ENCODE assay signal across 28 cellular contexts in genomic region chr17:52138350-52138749, GRCh38. TPM values are rescaled to one million over a fixed set of nuclear protein-coding genes. Genes with fewer than 3 reads are reported as not detected.
"Had no signal": no experiment of that assay in that cellular context is flagged by ENCODE, and none has a peak within 500 bp of the region (broad histone marks: within the 10 kb centered on the region; RNA-seq: fewer than 3 reads in every experiment).

No MANE protein-coding gene starts in this region.

- ATAC-seq: activated CD4-positive, alpha-beta T cell treated with anti-CD3 and anti-CD28 coated beads for 36 hours; activated CD4-positive, CD25-positive, alpha-beta regulatory T cell treated with anti-CD3 and anti-CD28 coated beads, Interleukin-2, amount 50 U/mL, for 24 hours; activated CD8-positive, alpha-beta T cell treated with anti-CD3 and anti-CD28 coated beads, Interleukin-2, amount 10 ng/mL, durations not matched to agents 7 days and 5 days; activated naive CD8-positive, alpha-beta T cell treated with anti-CD3 and anti-CD28 coated beads, Interleukin-2, amount 50 U/mL, for 24 hours; K562; WTC11 had no signal

- H3K27ac ChIP-seq: PC-9, SJSA1 had no signal

- DNase-seq: activated CD4-positive, alpha-beta T cell treated with anti-CD3 and anti-CD28 coated beads for 36 hours; activated CD4-positive, alpha-beta T cell treated with anti-CD3 and anti-CD28 coated beads, Interleukin-2, amount 10 ng/mL, durations not matched to agents 7 days and 5 days; activated CD4-positive, alpha-beta T cell treated with anti-CD3 and anti-CD28 coated beads, Interleukin-2, amount 50 U/mL, for 48 hours; activated CD8-positive, alpha-beta T cell treated with anti-CD3 and anti-CD28 coated beads, Interleukin-2, amount 10 ng/mL, durations not matched to agents 7 days and 5 days; activated gamma-delta T cell treated with Interleukin-2 at 50 U/mL for 16 hours; activated naive CD4-positive, alpha-beta T cell treated with anti-CD3 and anti-CD28 coated beads for 36 hours; activated naive CD8-positive, alpha-beta T cell treated with anti-CD3 and anti-CD28 coated beads, Interleukin-2, amount 50 U/mL, for 24 hours; activated T-cell treated with anti-CD3 and anti-CD28 coated beads, Interleukin-2, amount 50 U/mL, for 24 hours; anterior cingulate cortex; central memory CD4-positive, alpha-beta T cell; NCI-H1105; NCI-H1436; NCI-H1694; NCI-H1930; NCI-H2081 treated with DMSO at 0.1 percent for 48 hours; NCI-H226; NCI-H446 treated with DMSO at 0.1 percent for 48 hours; NCI-H69; PC-9; SHP77; SK-N-SH had no signal

- H3K9me3 ChIP-seq: SJSA1, SK-N-SH had no signal

- H3K36me3 ChIP-seq: SJSA1 had no signal

- H3K4me3 ChIP-seq: K562, PC-9, SJSA1 had no signal

RNA-seq across cellular contexts. Expression of gene CA10, which starts 20.2 kb away (rescaled TPM):
- total RNA-seq: activated CD4-positive, alpha-beta T cell treated with anti-CD3 and anti-CD28 coated beads for 36 hours; activated CD4-positive, alpha-beta T cell treated with anti-CD3 and anti-CD28 coated beads, Interleukin-2, amount 10 ng/mL, durations not matched to agents 7 days and 5 days; activated CD8-positive, alpha-beta T cell treated with anti-CD3 and anti-CD28 coated beads, Interleukin-2, amount 10 ng/mL, durations not matched to agents 7 days and 5 days; activated naive CD4-positive, alpha-beta T cell treated with anti-CD3 and anti-CD28 coated beads for 36 hours; activated T-helper 1 cell treated with anti-CD3 and anti-CD28 coated beads, Interleukin-12 subunit alpha, Interleukin-12 subunit beta, Interleukin-2, Interleukin-4 antibody, amounts not matched to agents 30 ng/mL and 10 ng/mL and 1 ng/mL, durations not matched to agents 14 hours and 24 hours and 36 hours; K562; M059J; OCI-LY7; PC-9; SJSA1 had no signal
- polyA plus RNA-seq: K562, SK-N-SH had no signal
